In genomic region chr3:9769426-9770275, GRCh38 we compare ENCODE assay signal across 8 cellular contexts. TPM values are rescaled to one million over a fixed set of nuclear protein-coding genes. Genes with fewer than 3 reads are reported as not detected.
A peak's percentile ranks its signal among the peaks of the same experiment; 100 is the strongest.
DNase-seq lines count a peak whose midpoint lies in the region; ATAC-seq and TF ChIP-seq lines count a peak whose summit lies in the region.

CAMK1 (minus strand) TSS chr3:9769947; CDS start chr3:9767749, 2,198 bp downstream.

- H3K4me1 Mint-ChIP-seq in activated naive CD8-positive, alpha-beta T cell treated with anti-CD3 and anti-CD28 coated beads, Interleukin-2, amount 10 ng/mL, durations not matched to agents 7 days and 5 days: peaks cover 33% of the 10 kb centered on the region
- peaks cover 12% of the 10 kb centered on the region for H3K4me1 Mint-ChIP-seq in glutamatergic neuron (ENCODE audit: low read depth, unreplicated experiment)

- in situ Hi-C loops in transverse colon (cut with MboI; ENCODE audit: low pct_ligation_motif_present in 1 of 4, low pct_unique_long_range_greater_than_20kb in 1 of 4, low sequenced_read_pairs in 3 of 4): no loop called here

- H3K27me3 Mint-ChIP-seq in activated naive CD8-positive, alpha-beta T cell treated with anti-CD3 and anti-CD28 coated beads, Interleukin-2, amount 10 ng/mL, durations not matched to agents 7 days and 5 days: no peaks in the 10 kb centered on the region
- H3K27me3 Mint-ChIP-seq in glutamatergic neuron (ENCODE audit: unreplicated experiment): peaks cover 11% of the 10 kb centered on the region

- 10% methylated on average over 4 to 29 of the region's 49 CpGs for WGBS in transverse colon (ENCODE audit: low coverage in 1 of 2), 2 donors

- H3K36me3 ChIP-seq in SJCRH30 (no peaks in the 10 kb centered on the region), neutrophil (no peaks in the 10 kb centered on the region), transverse colon (no peaks in the 10 kb centered on the region)

- intact Hi-C loops in transverse colon (cut with DNase I; ENCODE audit: low total_unique reads): no loop called here

- DNase-seq in SJCRH30 (peak; percentile 52 to 64), glutamatergic neuron (peak; percentile 80), transverse colon (peak; percentile 84)
- DNase-seq in activated naive CD8-positive, alpha-beta T cell treated with anti-CD3 and anti-CD28 coated beads, Interleukin-2, amount 10 ng/mL, durations not matched to agents 7 days and 5 days: peak; percentile 81

- peak within 1 kb of the TSS; percentile 67 for H3K27ac Mint-ChIP-seq in activated naive CD8-positive, alpha-beta T cell treated with anti-CD3 and anti-CD28 coated beads, Interleukin-2, amount 10 ng/mL, durations not matched to agents 7 days and 5 days
- H3K27ac Mint-ChIP-seq in glutamatergic neuron (ENCODE audit: unreplicated experiment): peak within 1 kb of the TSS; percentile 26

- TF ChIP-seq CTCF in GM12875 (IDR thresholded peaks at IDR 0.05; ENCODE audit: borderline replicate concordance, insufficient read depth, low read depth, low read length) (no peak), glutamatergic neuron (IDR thresholded peaks at IDR 0.05; ENCODE audit: partially characterized antibody, unreplicated experiment) (no peak), neutrophil (IDR thresholded peaks at IDR 0.05) (no peak), transverse colon (IDR thresholded peaks at IDR 0.05) (no peak)

- no peaks in the 10 kb centered on the region for H3K4me1 ChIP-seq in SJCRH30
- peaks cover 23 to 26% of the 10 kb centered on the region in 2 experiments for H3K4me1 ChIP-seq in neutrophil (ENCODE audit: control insufficient read depth in 1 of 2, insufficient read depth in 1 of 2, low read depth in 1 of 2, low read length in 1 of 2)
- peaks cover 10 to 38% (median 30%) of the 10 kb centered on the region in 4 donors for H3K4me1 ChIP-seq in transverse colon

- ATAC-seq in HG03095 (IDR thresholded peaks at IDR 0.05; ENCODE audit: unreplicated experiment): peak; percentile 86
- peak; percentile 96 for ATAC-seq in activated naive CD8-positive, alpha-beta T cell treated with anti-CD3 and anti-CD28 coated beads, Interleukin-2, amount 10 ng/mL, durations not matched to agents 7 days and 5 days (ENCODE audit: low read depth)
- ATAC-seq in HG03571 (IDR thresholded peaks at IDR 0.05; ENCODE audit: unreplicated experiment): no peak

- H3K9me3 ChIP-seq in SJCRH30 (replicated peaks): no peaks in the 10 kb centered on the region
- no peaks in the 10 kb centered on the region for H3K9me3 ChIP-seq in neutrophil
- H3K9me3 ChIP-seq in transverse colon: no peaks in the 10 kb centered on the region

- POLR2A ChIA-PET in activated naive CD8-positive, alpha-beta T cell treated with anti-CD3 and anti-CD28 coated beads, Interleukin-2, amount 10 ng/mL, durations not matched to agents 7 days and 5 days (lab: Charles Lee): interaction anchor here (0.9 to 4.6 kb wide), 7 partner anchors 8 to 120 kb away, joined by 3 to 32 read pairs (median 9); partner anchors contain the start of genes ARPC4, MTMR14, OGG1 and TADA3

- no peaks in the 10 kb centered on the region for H3K9me3 Mint-ChIP-seq in activated naive CD8-positive, alpha-beta T cell treated with anti-CD3 and anti-CD28 coated beads, Interleukin-2, amount 10 ng/mL, durations not matched to agents 7 days and 5 days
- H3K9me3 Mint-ChIP-seq in glutamatergic neuron (ENCODE audit: unreplicated experiment): peaks cover 6% of the 10 kb centered on the region

- H3K27ac ChIP-seq in SJCRH30 (no peak within 1 kb of the TSS), neutrophil (peak within 1 kb of the TSS; percentile 19), transverse colon (peak within 1 kb of the TSS; percentile 81 to 89 (median 87))

- H3K27me3 ChIP-seq in SJCRH30: no peaks in the 10 kb centered on the region
- H3K27me3 ChIP-seq in neutrophil: peaks cover 14% of the 10 kb centered on the region
- no peaks in the 10 kb centered on the region for H3K27me3 ChIP-seq in transverse colon

- peaks cover 17% of the 10 kb centered on the region for H3K36me3 Mint-ChIP-seq in activated naive CD8-positive, alpha-beta T cell treated with anti-CD3 and anti-CD28 coated beads, Interleukin-2, amount 10 ng/mL, durations not matched to agents 7 days and 5 days
- H3K36me3 Mint-ChIP-seq in glutamatergic neuron (ENCODE audit: unreplicated experiment): no peaks in the 10 kb centered on the region

- peak within 1 kb of the TSS; percentile 77 for H3K4me3 Mint-ChIP-seq in activated naive CD8-positive, alpha-beta T cell treated with anti-CD3 and anti-CD28 coated beads, Interleukin-2, amount 10 ng/mL, durations not matched to agents 7 days and 5 days
- H3K4me3 Mint-ChIP-seq in glutamatergic neuron (ENCODE audit: unreplicated experiment): peak within 1 kb of the TSS; percentile 81

- peak; percentile 35 for TF ChIP-seq POLR2A in transverse colon (IDR thresholded peaks at IDR 0.05)

- TF ChIP-seq EP300 in transverse colon (IDR thresholded peaks at IDR 0.05; ENCODE audit: low read depth): no peak

- H3K4me3 ChIP-seq in GM12875 (ENCODE audit: low read depth, low read length): peak within 1 kb of the TSS; percentile 32
- H3K4me3 ChIP-seq in SJCRH30: peak within 1 kb of the TSS; percentile 50
- peak within 1 kb of the TSS; percentile 50 to 51 for H3K4me3 ChIP-seq in neutrophil (ENCODE audit: low read depth in 1 of 2, low read length in 1 of 2)
- peak within 1 kb of the TSS; percentile 50 to 72 (median 64) for H3K4me3 ChIP-seq in transverse colon

RNA-seq across cellular contexts. Expression of gene CAMK1, which starts in this region (rescaled TPM):
- 5.8 TPM in 2 replicates for total RNA-seq in SJCRH30 (2014; rRNA removed; shearing (Covaris generic))
- total RNA-seq in activated naive CD8-positive, alpha-beta T cell treated with anti-CD3 and anti-CD28 coated beads, Interleukin-2, amount 10 ng/mL, durations not matched to agents 7 days and 5 days: 10 to 100 TPM; 25.2 to 26.9 TPM
- total RNA-seq in glutamatergic neuron (ENCODE audit: unreplicated experiment) (8.2 TPM), transverse colon (10 to 100 TPM in 3 of 4 donors, 1 to 10 TPM in 1; 5.6 to 45.0 (median 15.6) TPM)
